Comparison of ENCODE assay signal across 14 cellular contexts in the genomic region with DNA sequence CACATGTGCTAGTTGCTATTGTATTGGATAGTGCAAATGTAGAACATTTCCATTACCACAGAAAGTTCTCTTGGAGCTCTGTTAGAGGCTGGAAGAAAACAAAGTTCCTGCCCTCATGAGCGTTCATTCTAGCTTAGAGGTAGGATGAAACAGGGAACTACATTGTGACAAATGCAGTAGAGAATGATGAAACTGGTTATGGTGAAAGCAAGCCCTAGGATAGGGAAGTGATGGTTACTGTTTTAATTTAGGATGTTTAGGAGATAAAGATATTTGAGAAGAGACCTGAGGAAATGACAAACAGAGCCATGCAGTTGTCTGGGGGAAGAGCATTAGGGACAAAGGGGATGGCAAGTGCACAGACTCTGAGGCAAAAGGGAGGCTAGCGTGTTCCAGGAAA.
"Had no signal": no experiment of that assay in that cellular context is flagged by ENCODE, and none has a peak within 500 bp of the region (broad histone marks: within the 10 kb centered on the region; RNA-seq: fewer than 3 reads in every experiment).

No MANE protein-coding gene starts in this region.

- H3K4me3 ChIP-seq: cardiac muscle cell, mucosa of descending colon had no signal

- H3K27me3 ChIP-seq: cardiac muscle cell, foreskin keratinocyte had no signal

- H3K4me3 Mint-ChIP-seq: activated CD8-positive, alpha-beta memory T cell treated with anti-CD3 and anti-CD28 coated beads, Interleukin-2, amount 10 ng/mL, durations not matched to agents 7 days and 5 days; activated T-cell treated with anti-CD3 and anti-CD28 coated beads, Interleukin-2, amount 50 U/mL, for 24 hours; natural killer cell had no signal

- H3K27me3 Mint-ChIP-seq: activated CD8-positive, alpha-beta memory T cell treated with anti-CD3 and anti-CD28 coated beads, Interleukin-2, amount 10 ng/mL, durations not matched to agents 7 days and 5 days; activated T-cell treated with anti-CD3 and anti-CD28 coated beads, Interleukin-2, amount 50 U/mL, for 24 hours; progenitor cell of endocrine pancreas had no signal

- H3K27ac Mint-ChIP-seq: activated CD8-positive, alpha-beta memory T cell treated with anti-CD3 and anti-CD28 coated beads, Interleukin-2, amount 10 ng/mL, durations not matched to agents 7 days and 5 days; activated T-cell treated with anti-CD3 and anti-CD28 coated beads, Interleukin-2, amount 50 U/mL, for 24 hours; progenitor cell of endocrine pancreas had no signal

- ATAC-seq: activated CD4-positive, CD25-positive, alpha-beta regulatory T cell treated with anti-CD3 and anti-CD28 coated beads, Interleukin-2, amount 50 U/mL, for 24 hours; activated CD8-positive, alpha-beta memory T cell treated with anti-CD3 and anti-CD28 coated beads, Interleukin-2, amount 10 ng/mL, durations not matched to agents 7 days and 5 days; foreskin keratinocyte; mucosa of descending colon; natural killer cell; right cardiac atrium had no signal

- H3K4me1 Mint-ChIP-seq: activated CD8-positive, alpha-beta memory T cell treated with anti-CD3 and anti-CD28 coated beads, Interleukin-2, amount 10 ng/mL, durations not matched to agents 7 days and 5 days had no signal

- H3K27ac ChIP-seq: cardiac muscle cell, foreskin keratinocyte had no signal

- H3K4me1 ChIP-seq: foreskin keratinocyte had no signal

- DNase-seq: activated CD8-positive, alpha-beta memory T cell treated with anti-CD3 and anti-CD28 coated beads, Interleukin-2, amount 10 ng/mL, durations not matched to agents 7 days and 5 days; activated gamma-delta T cell treated with Interleukin-2 at 50 U/mL for 16 hours; activated T-cell treated with anti-CD3 and anti-CD28 coated beads, Interleukin-2, amount 50 U/mL, for 24 hours; foreskin keratinocyte; mucosa of descending colon; natural killer cell; nucleus accumbens; right cardiac atrium; small intestine; stimulated activated naive CD4-positive, alpha-beta T cell; trophoblast cell had no signal
